28 cellular contexts compared by ENCODE assay signal in genomic region chr17:54282886-54283285, GRCh38.
"Had no signal": no experiment of that assay in that cellular context is flagged by ENCODE, and none has a peak within 500 bp of the region (broad histone marks: within the 10 kb centered on the region; RNA-seq: fewer than 3 reads in every experiment).

No MANE protein-coding gene starts in this region.

- H3K4me1 ChIP-seq: neural progenitor cell, parathyroid adenoma, psoas muscle, right lobe of liver, sigmoid colon, stomach, thyroid gland, tibial nerve, upper lobe of left lung, vagina had no signal

- H3K36me3 Mint-ChIP-seq: neural progenitor cell; stimulated activated effector memory CD8-positive, alpha-beta T cell treated with anti-CD3 and anti-CD28 coated beads, Interleukin-12 subunit alpha, Interleukin-12 subunit beta, amount 100 ng/mL, for 72 hours; stimulated activated naive B cell treated with anti-CD40 and anti-IgM and Interleukin-4, amounts not matched to agents 10 μg/mL and 1 μg/mL and 100 μg/mL, for 72 hours had no signal

- H3K9ac ChIP-seq: neural progenitor cell, parathyroid adenoma had no signal

- H3K4me3 ChIP-seq: neural progenitor cell, ovary, psoas muscle, right lobe of liver, sigmoid colon, stomach, thoracic aorta, thyroid gland, tibial nerve, upper lobe of left lung, vagina had no signal

- ATAC-seq: psoas muscle; right cardiac atrium; right lobe of liver; stimulated activated effector memory CD8-positive, alpha-beta T cell treated with anti-CD3 and anti-CD28 coated beads, Interleukin-12 subunit alpha, Interleukin-12 subunit beta, amount 100 ng/mL, for 72 hours; stimulated activated naive B cell treated with anti-CD40 and anti-IgM and Interleukin-4, amounts not matched to agents 10 μg/mL and 1 μg/mL and 100 μg/mL, for 72 hours had no signal

- H3K27me3 ChIP-seq: neural progenitor cell, ovary, right lobe of liver, sigmoid colon, stomach, thyroid gland, tibial nerve, upper lobe of left lung, vagina had no signal

- FAIRE-seq: small intestine, urothelium cell line had no signal

- H3K27me3 Mint-ChIP-seq: progenitor cell of endocrine pancreas; stimulated activated naive B cell treated with anti-CD40 and anti-IgM and Interleukin-4, amounts not matched to agents 10 μg/mL and 1 μg/mL and 100 μg/mL, for 72 hours; stimulated activated naive CD8-positive, alpha-beta T cell treated with anti-CD3 and anti-CD28 coated beads, Interleukin-15, Interleukin-2, amounts not matched to agents 100 ng/mL and 50 ng/mL, for 24 hours had no signal

- H3K27ac ChIP-seq: neural progenitor cell, ovary, parathyroid adenoma, psoas muscle, right lobe of liver, sigmoid colon, stomach, thoracic aorta, thyroid gland, tibial nerve, upper lobe of left lung, vagina had no signal

- H3K4me2 ChIP-seq: neural progenitor cell had no signal

- DNase-seq: occipital lobe; ovary; posterior cingulate gyrus; psoas muscle; right cardiac atrium; right lobe of liver; sigmoid colon; small intestine; stimulated activated CD4-positive, alpha-beta T cell treated with anti-CD3 and anti-CD28 coated beads, Interleukin-15, amount 100 ng/mL, for 24 hours; stimulated activated CD4-positive, alpha-beta T cell treated with anti-CD3 and anti-CD28 coated beads, Interleukin-2, amount 100 ng/mL, for 24 hours; stimulated activated CD4-positive, alpha-beta T cell treated with anti-CD3 and anti-CD28 coated beads, Interleukin-2, amount 100 ng/mL, for 48 hours; stimulated activated CD4-positive, alpha-beta T cell treated with anti-CD3 and anti-CD28 coated beads, Interleukin-4, amount 100 ng/mL, for 24 hours; stimulated activated naive B cell treated with anti-CD40 and anti-IgM and Interleukin-4, amounts not matched to agents 10 μg/mL and 1 μg/mL and 100 μg/mL, for 72 hours; stimulated activated naive CD4-positive, alpha-beta T cell treated with Interleukin-2 at 50 U/mL for 16 hours; stomach; thyroid gland; trophoblast cell; upper lobe of left lung had no signal

- H3K4me3 Mint-ChIP-seq: nephron; neural progenitor cell; stimulated activated effector memory CD8-positive, alpha-beta T cell treated with anti-CD3 and anti-CD28 coated beads, Interleukin-12 subunit alpha, Interleukin-12 subunit beta, amount 100 ng/mL, for 72 hours; stimulated activated naive B cell treated with anti-CD40 and anti-IgM and Interleukin-4, amounts not matched to agents 10 μg/mL and 1 μg/mL and 100 μg/mL, for 72 hours; stimulated activated naive CD8-positive, alpha-beta T cell treated with anti-CD3 and anti-CD28 coated beads, Interleukin-15, Interleukin-2, amounts not matched to agents 100 ng/mL and 50 ng/mL, for 24 hours had no signal

- H3K9me3 Mint-ChIP-seq: neural progenitor cell had no signal

- H3K79me2 ChIP-seq: parathyroid adenoma had no signal

- H3K9me3 ChIP-seq: ovary, psoas muscle, right lobe of liver, sigmoid colon, stomach, thoracic aorta, thyroid gland, tibial nerve, upper lobe of left lung, vagina had no signal

- H2AFZ ChIP-seq: neural progenitor cell, parathyroid adenoma had no signal

- H3K27ac Mint-ChIP-seq: nephron; neural progenitor cell; progenitor cell of endocrine pancreas; stimulated activated effector memory CD8-positive, alpha-beta T cell treated with anti-CD3 and anti-CD28 coated beads, Interleukin-12 subunit alpha, Interleukin-12 subunit beta, amount 100 ng/mL, for 72 hours; stimulated activated naive B cell treated with anti-CD40 and anti-IgM and Interleukin-4, amounts not matched to agents 10 μg/mL and 1 μg/mL and 100 μg/mL, for 72 hours; stimulated activated naive CD8-positive, alpha-beta T cell treated with anti-CD3 and anti-CD28 coated beads, Interleukin-15, Interleukin-2, amounts not matched to agents 100 ng/mL and 50 ng/mL, for 24 hours had no signal

- H3K36me3 ChIP-seq: neural progenitor cell, ovary, right lobe of liver, sigmoid colon, stomach, thoracic aorta, thyroid gland, tibial nerve, upper lobe of left lung, vagina had no signal

- H3K4me1 Mint-ChIP-seq: nephron; neural progenitor cell; stimulated activated effector memory CD8-positive, alpha-beta T cell treated with anti-CD3 and anti-CD28 coated beads, Interleukin-12 subunit alpha, Interleukin-12 subunit beta, amount 100 ng/mL, for 72 hours; stimulated activated naive B cell treated with anti-CD40 and anti-IgM and Interleukin-4, amounts not matched to agents 10 μg/mL and 1 μg/mL and 100 μg/mL, for 72 hours had no signal
